Comparison of ENCODE assay signal across 1 cellular context in genomic region chr20:2101057-2101934, GRCh38.
TF ChIP-seq lines count a peak whose summit lies in the region.

Gene STK35 (plus strand): TSS chr20:2101827. CDS start chr20:2101882, 55 bp downstream.

TF ChIP-seq in HepG2, 621 proteins besides CTCF, POLR2A, EP300 and RAD21 (continued from another document and continues in another):
- TF ChIP-seq SKIL (CRISPR knock-in tag; IDR thresholded peaks at IDR 0.05; ENCODE audit: borderline replicate concordance) (no peak), ZNF225 (CRISPR knock-in tag; IDR thresholded peaks at IDR 0.05) (no peak), PATZ1 (CRISPR knock-in tag; IDR thresholded peaks at IDR 0.05) (no peak; the same call in 1 of the 2 replicates), ZSCAN12 (CRISPR knock-in tag; IDR thresholded peaks at IDR 0.05) (no peak; the same call in 1 of the 2 replicates), ZNF292 (CRISPR knock-in tag; IDR thresholded peaks at IDR 0.05; ENCODE audit: borderline replicate concordance, low read depth) (no peak), NR2F6 (IDR thresholded peaks at IDR 0.05) (no peak), NR2F6 (CRISPR knock-in tag; IDR thresholded peaks at IDR 0.05) (peak; percentile 39; the same call in 1 of the 2 replicates), DBP (CRISPR knock-in tag; IDR thresholded peaks at IDR 0.05; ENCODE audit: not compliant biosample characterization) (no peak), ZNF382 (CRISPR knock-in tag; IDR thresholded peaks at IDR 0.05; ENCODE audit: borderline replicate concordance) (no peak), TARDBP (CRISPR knock-in tag; IDR thresholded peaks at IDR 0.05) (peak; percentile 70; the same call in 1 of the 2 replicates), NAIF1 (CRISPR knock-in tag; IDR thresholded peaks at IDR 0.05; ENCODE audit: borderline replicate concordance) (no peak), JDP2 (CRISPR knock-in tag; IDR thresholded peaks at IDR 0.05; ENCODE audit: borderline replicate concordance) (no peak; the same call in 1 of the 2 replicates), ZNF839 (CRISPR knock-in tag; IDR thresholded peaks at IDR 0.05; ENCODE audit: borderline replicate concordance) (no peak), HDAC2 (CRISPR knock-in tag; IDR thresholded peaks at IDR 0.05) (peak; percentile 10; the same call in 1 of the 2 replicates), ZNF768 (CRISPR knock-in tag; IDR thresholded peaks at IDR 0.05) (no peak), ZNF17 (CRISPR knock-in tag; IDR thresholded peaks at IDR 0.05) (no peak), NR1H2 (CRISPR knock-in tag; IDR thresholded peaks at IDR 0.05; ENCODE audit: borderline replicate concordance, low read depth) (no peak), CBX5 (CRISPR knock-in tag; IDR thresholded peaks at IDR 0.05; ENCODE audit: borderline replicate concordance) (no peak), FUBP1 (CRISPR knock-in tag; IDR thresholded peaks at IDR 0.05; ENCODE audit: borderline replicate concordance) (no peak), ZBTB43 (CRISPR knock-in tag; conservative IDR thresholded peaks at IDR 0.05) (0 out of 2 replicates have a peak, but pooled peaks have one; percentile 48), KLF6 (CRISPR knock-in tag; IDR thresholded peaks at IDR 0.05) (peak; percentile 75; the same call in 1 of the 2 replicates), SP1 (IDR thresholded peaks at IDR 0.05) (no peak), SP1 (CRISPR knock-in tag; IDR thresholded peaks at IDR 0.05) (no peak), RORA (CRISPR knock-in tag; IDR thresholded peaks at IDR 0.05) (no peak), ZNF710 (CRISPR knock-in tag; IDR thresholded peaks at IDR 0.05; ENCODE audit: borderline replicate concordance) (0 out of 2 replicates have a peak, but pooled peaks have one; percentile 64), ZBTB40 (IDR thresholded peaks at IDR 0.05) (no peak), ZBTB40 (CRISPR knock-in tag; IDR thresholded peaks at IDR 0.05) (no peak; the same call in 1 of the 2 replicates), ZNF790 (CRISPR knock-in tag; IDR thresholded peaks at IDR 0.05; ENCODE audit: borderline replicate concordance) (peak; percentile 85), TCF7 (IDR thresholded peaks at IDR 0.05; ENCODE audit: low read depth) (no peak), ZNF180 (CRISPR knock-in tag; IDR thresholded peaks at IDR 0.05; ENCODE audit: borderline replicate concordance, low read depth) (no peak), ZNF883 (CRISPR knock-in tag; IDR thresholded peaks at IDR 0.05; ENCODE audit: not compliant biosample characterization) (no peak), ZNF788 (CRISPR knock-in tag; IDR thresholded peaks at IDR 0.05; ENCODE audit: borderline replicate concordance) (0 out of 2 replicates have a peak, but pooled peaks have one; percentile 79), CCAR2 (optimal IDR thresholded peaks at IDR 0.05; ENCODE audit: low read depth, low read length) (no peak), NFKB2 (CRISPR knock-in tag; IDR thresholded peaks at IDR 0.05; ENCODE audit: borderline replicate concordance) (0 out of 2 replicates have a peak, but pooled peaks have one; percentile 73), ZNF383 (CRISPR knock-in tag; IDR thresholded peaks at IDR 0.05; ENCODE audit: borderline replicate concordance) (no peak; the same call in 1 of the 2 replicates), SAP130 (CRISPR knock-in tag; IDR thresholded peaks at IDR 0.05; ENCODE audit: low read depth) (no peak), CHCHD3 (CRISPR knock-in tag; IDR thresholded peaks at IDR 0.05) (peak; percentile 86; the same call in 1 of the 2 replicates), HMG20B (CRISPR knock-in tag; conservative IDR thresholded peaks at IDR 0.05) (0 out of 2 replicates have a peak, but pooled peaks have one; percentile 43), TFAP4 (IDR thresholded peaks at IDR 0.05; ENCODE audit: borderline replicate concordance, low read depth) (no peak), MBNL3 (CRISPR knock-in tag; conservative IDR thresholded peaks at IDR 0.05) (no peak), KAT2B (IDR thresholded peaks at IDR 0.05; ENCODE audit: borderline replicate concordance, low read depth, low read length) (no peak), ZNF24 (IDR thresholded peaks at IDR 0.05) (no peak), ZNF207 (IDR thresholded peaks at IDR 0.05; ENCODE audit: borderline replicate concordance) (no peak), ZNF547 (CRISPR knock-in tag; IDR thresholded peaks at IDR 0.05) (no peak; the same call in 1 of the 2 replicates)
